14 cellular contexts compared by ENCODE assay signal in genomic region chr10:24858244-24858907, GRCh38.
DNase-seq lines count a peak whose midpoint lies in the region; ATAC-seq and TF ChIP-seq lines count a peak whose summit lies in the region.
"Had no signal": no experiment of that assay in that cellular context is flagged by ENCODE, and none has a peak within 500 bp of the region (broad histone marks: within the 10 kb centered on the region; RNA-seq: fewer than 3 reads in every experiment).

No MANE protein-coding gene starts in this region.

- H3K27me3 ChIP-seq in breast epithelium, result no peaks in the 10 kb centered on the region
- H3K27me3 ChIP-seq in dorsolateral prefrontal cortex, result no peaks in the 10 kb centered on the region
- H3K27me3 ChIP-seq in trophoblast cell (ENCODE audit: insufficient read depth, low read length), result no peaks in the 10 kb centered on the region
- H3K27me3 ChIP-seq: neutrophil had no signal

- TF ChIP-seq POLR2A in breast epithelium (IDR thresholded peaks at IDR 0.05) (no peak), GM18505 (IDR thresholded peaks at IDR 0.05; ENCODE audit: borderline replicate concordance, extremely low read depth, insufficient read depth, insufficient read length) (no peak)

- POLR2A ChIA-PET in MCF 10A (lab: Yijun Ruan, JAX), result interaction anchor here (0.6 to 2.0 kb wide), 6 partner anchors 9 to 38 kb away, joined by 3 to 6 read pairs (median 4); no protein-coding TSS in a partner anchor

- H3K79me2 ChIP-seq in trophoblast cell (ENCODE audit: control insufficient read depth, insufficient read depth, low read length, poor library complexity), result no peaks in the 10 kb centered on the region

- H4K91ac ChIP-seq in trophoblast cell (ENCODE audit: low read depth, low read length), result no peak overlapping the region

- no peak overlapping the region for H3K27ac ChIP-seq in breast epithelium
- H3K27ac ChIP-seq in dorsolateral prefrontal cortex, result peak overlapping the region in 49 of 59 donors; percentile 13 to 87 (median 76)
- H3K27ac ChIP-seq in trophoblast cell (ENCODE audit: low read depth, low read length), result no peak overlapping the region
- H3K27ac ChIP-seq: neutrophil had no signal

- no peak overlapping the region for H2BK5ac ChIP-seq in trophoblast cell (ENCODE audit: low read depth, low read length, poor library complexity)

- H2BK120ac ChIP-seq in trophoblast cell (ENCODE audit: insufficient read depth, low read length, poor library complexity), result no peak overlapping the region

- peaks cover 11% of the 10 kb centered on the region for H3K4me1 Mint-ChIP-seq in MCF 10A (ENCODE audit: insufficient read depth, unreplicated experiment)
- H3K4me1 Mint-ChIP-seq: activated naive CD4-positive, alpha-beta T cell treated with anti-CD3 and anti-CD28 coated beads, Interleukin-2, amount 10 ng/mL, durations not matched to agents 7 days and 5 days had no signal

- no peak overlapping the region for H2AK5ac ChIP-seq in trophoblast cell (ENCODE audit: low read length)

- H4K12ac ChIP-seq in trophoblast cell (ENCODE audit: low read depth, low read length), result no peak overlapping the region

- H2BK12ac ChIP-seq in trophoblast cell (ENCODE audit: low read length), result no peak overlapping the region

- H3K4me1 ChIP-seq in breast epithelium (no peaks in the 10 kb centered on the region), trophoblast cell (ENCODE audit: control insufficient read depth in 1 of 2, insufficient read depth in 2 of 2, low read length in 2 of 2) (peaks cover 3 to 5% of the 10 kb centered on the region in 2 experiments)

- H3K36me3 Mint-ChIP-seq in MCF 10A (ENCODE audit: insufficient read depth, unreplicated experiment), result no peaks in the 10 kb centered on the region
- H3K36me3 Mint-ChIP-seq: activated naive CD4-positive, alpha-beta T cell treated with anti-CD3 and anti-CD28 coated beads, Interleukin-2, amount 10 ng/mL, durations not matched to agents 7 days and 5 days had no signal

- H3K9me3 ChIP-seq in breast epithelium (no peaks in the 10 kb centered on the region), trophoblast cell (ENCODE audit: insufficient read depth, low read depth, low read length) (no peaks in the 10 kb centered on the region)
- H3K9me3 ChIP-seq: neutrophil had no signal

- H3K4me3 ChIP-seq in breast epithelium, result no peak overlapping the region
- no peak overlapping the region for H3K4me3 ChIP-seq in dorsolateral prefrontal cortex
- no peak overlapping the region for H3K4me3 ChIP-seq in trophoblast cell (ENCODE audit: low read depth, low read length)

- H3K23ac ChIP-seq in trophoblast cell (ENCODE audit: low read length), result no peak overlapping the region

- intact Hi-C loops in MCF 10A (cut with micrococcal nuclease) (no loop called here), breast epithelium (cut with DNase I; ENCODE audit: low total_unique reads) (no loop called here), dorsolateral prefrontal cortex (cut with DNase I) (loop anchor here in 1 of 2 donors (5.0 kb wide), 1 partner anchor 136 kb away; the partner anchor contains the start of gene ARHGAP21)

- DNase-seq in MCF 10A (ENCODE audit: unreplicated experiment) (peak; percentile 72), breast epithelium (ENCODE audit: low spot score in 2 of 2) (no peak), NCI-H82 (lab: John Stamatoyannopoulos, UW) (peak; percentile 92), dorsolateral prefrontal cortex (no peak), trophoblast cell (peak; percentile 43 to 69)
- DNase-seq: ACHN; activated CD4-positive, alpha-beta T cell treated with anti-CD3 and anti-CD28 coated beads, Interleukin-2, amount 50 U/mL, for 1 hour; activated naive CD4-positive, alpha-beta T cell treated with anti-CD3 and anti-CD28 coated beads, Interleukin-2, amount 10 ng/mL, durations not matched to agents 7 days and 5 days; effector memory CD8-positive, alpha-beta T cell; stimulated activated CD4-positive, alpha-beta T cell treated with anti-CD3 and anti-CD28 coated beads, Interleukin-4, amount 100 ng/mL, for 4 hours had no signal

- H3K36me3 ChIP-seq in breast epithelium (no peaks in the 10 kb centered on the region), trophoblast cell (ENCODE audit: control insufficient read depth in 1 of 2, insufficient read depth in 2 of 2, low read length in 2 of 2) (no peaks in the 10 kb centered on the region)
- H3K36me3 ChIP-seq: neutrophil had no signal

- no peaks in the 10 kb centered on the region for H3K79me1 ChIP-seq in trophoblast cell (ENCODE audit: low read length)

- H3K4me3 Mint-ChIP-seq in MCF 10A (ENCODE audit: unreplicated experiment), result no peak overlapping the region
- H3K4me3 Mint-ChIP-seq: activated naive CD4-positive, alpha-beta T cell treated with anti-CD3 and anti-CD28 coated beads, Interleukin-2, amount 10 ng/mL, durations not matched to agents 7 days and 5 days; effector memory CD8-positive, alpha-beta T cell had no signal

- CTCF ChIA-PET in MCF 10A (lab: Yijun Ruan, JAX), result interaction anchor here (0.5 to 1.3 kb wide), 3 partner anchors 11 to 223 kb away, joined by 3 to 4 read pairs (median 3); no protein-coding TSS in a partner anchor

- no peaks in the 10 kb centered on the region for H3K9me3 Mint-ChIP-seq in MCF 10A (ENCODE audit: unreplicated experiment)
- H3K9me3 Mint-ChIP-seq: activated naive CD4-positive, alpha-beta T cell treated with anti-CD3 and anti-CD28 coated beads, Interleukin-2, amount 10 ng/mL, durations not matched to agents 7 days and 5 days; effector memory CD8-positive, alpha-beta T cell had no signal

- H4K8ac ChIP-seq in trophoblast cell (ENCODE audit: low read depth, low read length), result no peak overlapping the region

- H3K9ac ChIP-seq in trophoblast cell (ENCODE audit: low read length), result no peak overlapping the region

- no peak overlapping the region for H2AFZ ChIP-seq in trophoblast cell (ENCODE audit: insufficient read depth, low read length, poor library complexity)

- H3K27me3 Mint-ChIP-seq in MCF 10A (ENCODE audit: insufficient read depth, unreplicated experiment), result no peaks in the 10 kb centered on the region

- WGBS in trophoblast cell (ENCODE audit: extremely low coverage, insufficient coverage, insufficient read length), result no CpG with 5 or more reads among the region's 6 CpGs

- BruUV-seq in MCF 10A (replicated peaks; lab: Mats Ljungman, UMichigan), result no TSS peak

- no peak overlapping the region for H3K4ac ChIP-seq in trophoblast cell (ENCODE audit: low read depth, low read length)

- no peak overlapping the region for H3K4me2 ChIP-seq in trophoblast cell (ENCODE audit: low read length)

- no peak overlapping the region for H3K27ac Mint-ChIP-seq in MCF 10A (ENCODE audit: low read depth, unreplicated experiment)
- H3K27ac Mint-ChIP-seq: activated naive CD4-positive, alpha-beta T cell treated with anti-CD3 and anti-CD28 coated beads, Interleukin-2, amount 10 ng/mL, durations not matched to agents 7 days and 5 days; effector memory CD8-positive, alpha-beta T cell had no signal

- no peak for ATAC-seq in HG03108 (IDR thresholded peaks at IDR 0.05; ENCODE audit: unreplicated experiment)
- no peak for ATAC-seq in GM18907 (IDR thresholded peaks at IDR 0.05; ENCODE audit: unreplicated experiment)
- ATAC-seq in GM18505 (IDR thresholded peaks at IDR 0.05; ENCODE audit: unreplicated experiment), result no peak
- ATAC-seq: effector memory CD8-positive, alpha-beta T cell had no signal

- no peak overlapping the region for H3K18ac ChIP-seq in trophoblast cell (ENCODE audit: low read length)

- TF ChIP-seq CTCF in MCF 10A (IDR thresholded peaks at IDR 0.05; ENCODE audit: unreplicated experiment), result no peak
- TF ChIP-seq CTCF in breast epithelium (IDR thresholded peaks at IDR 0.05), result no peak
- TF ChIP-seq CTCF in dorsolateral prefrontal cortex (IDR thresholded peaks at IDR 0.05 in 54 of 56, conservative IDR thresholded peaks at IDR 0.05 in 2 of 56; ENCODE audit: low read depth in 1 of 56, partially characterized antibody in 56 of 56), result no peak

- no peak overlapping the region for H3K14ac ChIP-seq in trophoblast cell (ENCODE audit: low read length)

Comparison
In these comparisons a context has a peak if more than half of its experiments do, and no peak if none do; other contexts are left out.
1. DNase-seq: peak in MCF 10A (single experiment), NCI-H82 (single experiment) and trophoblast cell (2 of 2); none in breast epithelium (0 of 2) and dorsolateral prefrontal cortex (0 of 10).
2. H3K27ac ChIP-seq: peak in dorsolateral prefrontal cortex (49 of 59); none in breast epithelium (0 of 2) and trophoblast cell (single experiment).